ENCODE assay signal across 10 cellular contexts in the genomic region with DNA sequence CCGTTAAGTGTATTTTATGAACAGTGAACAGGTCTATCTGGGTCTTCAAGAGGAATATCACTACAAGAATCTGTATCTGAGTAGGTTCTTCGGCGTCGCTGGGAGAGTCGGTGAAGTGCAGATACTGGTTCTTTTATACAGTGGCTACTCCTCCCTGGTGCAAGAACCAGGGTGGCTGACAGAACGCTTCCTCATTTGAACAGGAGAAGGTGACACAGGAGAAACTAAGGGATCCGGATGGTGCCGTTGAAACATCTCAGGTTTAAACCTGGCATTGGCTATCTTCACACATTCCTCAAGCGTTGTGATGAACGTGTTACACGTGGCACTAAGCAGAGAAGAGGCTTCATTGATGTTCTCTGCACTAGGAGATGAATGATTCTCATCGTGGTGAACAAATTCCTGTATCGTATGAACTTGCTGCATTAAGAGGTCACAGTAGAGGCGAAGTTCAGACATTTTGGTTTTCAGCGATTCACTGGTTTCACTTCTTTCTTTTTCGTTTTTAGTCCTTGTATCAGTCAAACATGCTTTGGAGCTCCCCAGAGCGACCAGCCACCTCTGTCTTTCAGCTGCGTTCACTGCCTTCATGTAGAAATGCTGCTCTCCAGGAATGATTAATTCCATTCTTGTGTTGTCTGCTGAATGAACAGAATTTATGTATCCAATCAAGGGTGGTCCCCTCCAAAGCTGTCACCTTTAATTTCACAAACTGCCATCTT. TPM values are rescaled to one million over a fixed set of nuclear protein-coding genes. Genes with fewer than 3 reads are reported as not detected.
DNase-seq lines count a peak whose midpoint lies in the region; ATAC-seq, FAIRE-seq and TF ChIP-seq lines count a peak whose summit lies in the region.
"Not testable (repeated sequence)": the region's sequence is repeated elsewhere in the genome, so short reads cannot be mapped to it uniquely, and the experiment has no call there.
"Had no signal": no experiment of that assay in that cellular context is flagged by ENCODE, and none has a peak within 500 bp of the region (broad histone marks: within the 10 kb centered on the region; RNA-seq: fewer than 3 reads in every experiment).

No MANE protein-coding gene starts in this region.

- not testable (repeated sequence) for TF ChIP-seq POLR2A in GM12878 (IDR thresholded peaks at IDR 0.05; ENCODE audit: low read depth, low read length); spleen (IDR thresholded peaks at IDR 0.05)

- intact Hi-C loops in A673 (cut with micrococcal nuclease; ENCODE audit: unreplicated experiment); spleen (cut with DNase I; ENCODE audit: low total_unique reads): not testable (repeated sequence)
- intact Hi-C loops in activated B cell treated with CpG ODN at 0.5 μM for 24 hours (cut with micrococcal nuclease) (loop anchor here (1.0 to 2.0 kb wide), 4 partner anchors 10 to 42 kb away; no protein-coding TSS in a partner anchor), GM12878 (cut with micrococcal nuclease; ENCODE audit: unreplicated experiment) (loop anchor here (5.0 kb wide), 1 partner anchor 41 kb away; no protein-coding TSS in a partner anchor)

- POLR2A ChIA-PET in A673 (lab: Charles Lee; ENCODE audit: low non-redundant PET), result not testable (repeated sequence)
- POLR2A ChIA-PET in activated B cell treated with CpG ODN at 0.5 μM for 24 hours (lab: Charles Lee) (interaction anchor here (0.7 to 2.5 kb wide), 14 partner anchors 10 to 81 kb away, joined by 3 to 48 read pairs (median 4); partner anchors contain the start of genes CEACAM21 and DMAC2), GM12878 (lab: Charles Lee) (interaction anchor here (0.6 to 0.8 kb wide), 3 partner anchors 9 to 429 kb away, joined by 3 to 6 read pairs (median 4); no protein-coding TSS in a partner anchor)

- peak overlapping the region; percentile 67 for H3K9ac ChIP-seq in GM12878 (ENCODE audit: control insufficient read depth, insufficient read depth, low read length)

- DNase-seq in A673 (ENCODE audit: low spot score); spleen: not testable (repeated sequence)
- DNase-seq in MV-4-11 (lab: John Stamatoyannopoulos, UW), result peak; percentile 91
- DNase-seq in activated B cell treated with CpG ODN at 0.5 μM for 24 hours, result peak; percentile 37
- DNase-seq in GM12878 (ENCODE audit: low read depth, low spot score), result peak; percentile 55
- peak; percentile 32 to 33 (median 33) for DNase-seq in immature natural killer cell

- peak overlapping the region; percentile 80 for H3K4me2 ChIP-seq in GM12878 (ENCODE audit: control insufficient read depth, insufficient read depth)

- H3K27me3 ChIP-seq in A673 (replicated peaks; ENCODE audit: insufficient read depth, low read depth, low read length, poor library complexity) (peaks cover 94% of the 10 kb centered on the region), spleen (replicated peaks in 1 of 7) (peaks cover 0 to 30% (median 3%) of the 10 kb centered on the region in 7 donors)
- H3K27me3 ChIP-seq in GM12878 (replicated peaks in 1 of 2; ENCODE audit: control insufficient read depth in 2 of 2, insufficient read depth in 2 of 2, low read length in 1 of 2), result not testable (repeated sequence)

- 27% methylated on average over 18 of the region's 18 CpGs for WGBS in GM12878 (ENCODE audit: insufficient coverage, insufficient replicate concordance, low lambda C conversion rate, missing lambda C conversion rate)
- 38 to 52% (median 40%) methylated on average over 18 of the region's 18 CpGs for WGBS in spleen, 5 donors

- not testable (repeated sequence) for BruUV-seq in A673 (replicated peaks; lab: Mats Ljungman, UMichigan); GM12878 (replicated peaks; lab: Mats Ljungman, UMichigan)

- peaks cover 51% of the 10 kb centered on the region for H3K4me1 Mint-ChIP-seq in activated B cell treated with CpG ODN at 0.5 μM for 24 hours
- peaks cover 19 to 36% of the 10 kb centered on the region in 2 donors for H3K4me1 Mint-ChIP-seq in immature natural killer cell

- H3K4me3 ChIP-seq in A673 (ENCODE audit: low read depth, low read length, poor library complexity, severe bottlenecking), result peak overlapping the region; percentile 22
- H3K4me3 ChIP-seq in GM12878, result peak overlapping the region; percentile 47
- peak overlapping the region in 7 of 8 donors; percentile 19 to 66 (median 34) for H3K4me3 ChIP-seq in spleen

- H3K36me3 ChIP-seq in A673 (ENCODE audit: insufficient read depth, low read length, poor library complexity, severe bottlenecking); GM12878 (ENCODE audit: control insufficient read depth in 2 of 2, insufficient read depth in 2 of 2, low read length in 1 of 2); spleen: not testable (repeated sequence)

- H4K20me1 ChIP-seq in GM12878 (ENCODE audit: control insufficient read depth, insufficient read depth), result not testable (repeated sequence)

- TF ChIP-seq RAD21 in GM12878 (IDR thresholded peaks at IDR 0.05; ENCODE audit: insufficient read depth, low read depth, low read length), result not testable (repeated sequence)

- H2AFZ ChIP-seq in GM12878 (ENCODE audit: control insufficient read depth, low read depth, low read length), result peak overlapping the region; percentile 66

- H3K27ac ChIP-seq in A673 (ENCODE audit: low read depth, low read length, poor library complexity, severe bottlenecking), result not testable (repeated sequence)
- peak overlapping the region; percentile 8 for H3K27ac ChIP-seq in GM12878 (ENCODE audit: control insufficient read depth, insufficient read depth)
- peak overlapping the region; percentile 73 to 94 (median 90) for H3K27ac ChIP-seq in spleen

- FAIRE-seq in GM12878 (lab: Jason Lieb, UNC), result peak; percentile 92

- TF ChIP-seq CTCF in A673 (conservative IDR thresholded peaks at IDR 0.05; ENCODE audit: low read depth, low read length); activated B cell treated with CpG ODN at 0.5 μM for 24 hours (IDR thresholded peaks at IDR 0.05); GM12878 (IDR thresholded peaks at IDR 0.05 in 2 of 3, conservative IDR thresholded peaks at IDR 0.05 in 1 of 3; ENCODE audit: control insufficient read depth in 2 of 3, extremely low read depth in 1 of 3, insufficient read depth in 1 of 3, low read depth in 3 of 3, low read length in 3 of 3); spleen (IDR thresholded peaks at IDR 0.05 in 8 of 11, conservative IDR thresholded peaks at IDR 0.05 in 3 of 11): not testable (repeated sequence)

- H3K4me3 Mint-ChIP-seq in activated B cell treated with CpG ODN at 0.5 μM for 24 hours, result peak overlapping the region; percentile 85
- peak overlapping the region; percentile 80 to 86 (median 84) for H3K4me3 Mint-ChIP-seq in immature natural killer cell

- in situ Hi-C loops in GM12878 (cut with MboI), result not testable (repeated sequence)

- H3K27ac Mint-ChIP-seq in activated B cell treated with CpG ODN at 0.5 μM for 24 hours (peak overlapping the region; percentile 98), immature natural killer cell (peak overlapping the region; percentile 61 to 95 (median 86))

- SMC1A ChIA-PET in GM12878 (lab: Charles Lee; ENCODE audit: uncharacterized antibody, unreplicated experiment), result interaction anchor here (1.0 to 1.5 kb wide), 4 partner anchors 9 to 72 kb away, joined by 3 to 5 read pairs (median 4); no protein-coding TSS in a partner anchor

- H3K79me2 ChIP-seq in GM12878 (ENCODE audit: control insufficient read depth, insufficient read depth, low read length), result not testable (repeated sequence)

- RAD21 ChIA-PET in GM12878 (lab: Charles Lee; ENCODE audit: unreplicated experiment), result interaction anchor here (1.1 to 1.2 kb wide), 2 partner anchors 13 to 64 kb away, joined by 4 to 5 read pairs; no protein-coding TSS in a partner anchor

- TF ChIP-seq EP300 in GM12878 (IDR thresholded peaks at IDR 0.05; ENCODE audit: borderline replicate concordance in 1 of 2, control insufficient read depth in 1 of 2, low read depth in 2 of 2, low read length in 2 of 2), result not testable (repeated sequence)

- CTCF ChIA-PET in A673 (lab: Charles Lee), result not testable (repeated sequence)
- CTCF ChIA-PET in activated B cell treated with CpG ODN at 0.5 μM for 24 hours (lab: Charles Lee), result interaction anchor here (0.6 to 1.2 kb wide), 6 partner anchors 10 to 73 kb away, joined by 3 to 7 read pairs (median 4); no protein-coding TSS in a partner anchor
- CTCF ChIA-PET in GM12878 (lab: Yijun Ruan, JAX), result interaction anchor here (0.6 to 1.1 kb wide), 3 partner anchors 11 to 17 kb away, joined by 3 to 4 read pairs (median 3); no protein-coding TSS in a partner anchor

- not testable (repeated sequence) for H3K4me1 ChIP-seq in A673 (ENCODE audit: insufficient read depth, low read length, poor library complexity, severe bottlenecking)
- H3K4me1 ChIP-seq in GM12878 (ENCODE audit: control insufficient read depth, insufficient read depth, low read length) (peaks cover 16% of the 10 kb centered on the region), spleen (peaks cover 8 to 47% (median 36%) of the 10 kb centered on the region in 6 donors)

- H3K27me3 Mint-ChIP-seq in activated B cell treated with CpG ODN at 0.5 μM for 24 hours, result not testable (repeated sequence)
- H3K27me3 Mint-ChIP-seq in immature natural killer cell (ENCODE audit: low read depth in 3 of 3), result peaks cover 2 to 13% (median 8%) of the 10 kb centered on the region in 3 donors

- not testable (repeated sequence) for H3K36me3 Mint-ChIP-seq in activated B cell treated with CpG ODN at 0.5 μM for 24 hours (ENCODE audit: low read depth); immature natural killer cell

- H3K9me3 Mint-ChIP-seq in activated B cell treated with CpG ODN at 0.5 μM for 24 hours, immature natural killer cell: not testable (repeated sequence)

- ATAC-seq in GM18520 (IDR thresholded peaks at IDR 0.05; ENCODE audit: unreplicated experiment), result peak; percentile 28
- ATAC-seq in HG02981 (IDR thresholded peaks at IDR 0.05; ENCODE audit: unreplicated experiment), result peak; percentile 42
- ATAC-seq in activated B cell treated with CpG ODN at 0.5 μM for 24 hours (ENCODE audit: low read depth), result peak; percentile 84
- ATAC-seq in GM12878, result peak; percentile 90

- not testable (repeated sequence) for H3K9me3 ChIP-seq in A673 (ENCODE audit: low read depth, low read length, poor library complexity, severe bottlenecking); GM12878 (replicated peaks; ENCODE audit: control insufficient read depth, insufficient read depth, low read length); spleen

RNA-seq across cellular contexts. Expression of gene CEACAM21, which starts 54.7 kb away (rescaled TPM):
- total RNA-seq in A673 (2021) (4.3 and 6.1 TPM in 2 replicates), activated B cell treated with CpG ODN at 0.5 μM for 24 hours (11.7 and 12.0 TPM in 2 replicates), GM12878 (2014; rRNA removed) (4.6 and 7.0 TPM in 2 replicates), GM12878 (2014; rRNA removed; fragmentation: Illumina TruSeq; extraction: Trizol) (5.4 and 7.2 TPM in 2 replicates), GM12878 (2021) (13.5 and 13.6 TPM in 2 replicates), spleen (10 to 100 TPM; 12.1 to 22.9 (median 20.0) TPM)
- total RNA-seq in GM12878 (2013; cell fraction: nucleolus; rRNA removed), result 11.6 and 13.1 TPM in 2 replicates
- polyA plus RNA-seq in GM12878 (2011; ENCODE audit: low read depth), result 5.9 TPM
- polyA plus RNA-seq in GM12878 (2011; rRNA removed) (1.4 and 2.7 TPM in 2 replicates), GM12878 (2014; fragmentation: Illumina TruSeq; extraction: Trizol) (5.0 and 9.0 TPM in 2 replicates), GM12878 (2014; fragmentation: Nextera tagmentation; extraction: Ambion mirVana) (1 to 10 TPM in 1 of 2 experiments, under 1 TPM in 1; 0.87 to 1.0 TPM), GM12878 (2014; rRNA removed) (10.0 and 12.4 TPM in 2 replicates), GM12878 (2016; fragmentation: Nextera tagmentation; extraction: Ambion mirVana) (10 to 100 TPM; 12.1 to 12.5 TPM), immature natural killer cell (10 to 100 TPM; 16.0 to 44.9 (median 43.7) TPM), spleen (10 to 100 TPM; 10.3 to 21.0 (median 17.4) TPM)
- 5.0 and 5.7 TPM in 2 replicates for polyA plus RNA-seq in GM12878 (2011; cell fraction: cytosol; rRNA removed)
- 6.1 and 7.6 TPM in 2 replicates for polyA plus RNA-seq in GM12878 (2011; cell fraction: nucleus; rRNA removed)
- 21.6 and 37.4 TPM in 2 replicates for polyA plus RNA-seq in GM12878 (2012)
- 1.5 and 5.0 TPM in 2 replicates for polyA minus RNA-seq in GM12878 (2011; rRNA and poly(A)+ RNA removed)
- polyA minus RNA-seq in GM12878 (2011; cell fraction: cytosol; rRNA and poly(A)+ RNA removed), result 3.2 TPM in 1 of 2 replicates, not detected in the other
- 1.7 and 2.0 TPM in 2 replicates for polyA minus RNA-seq in GM12878 (2011; cell fraction: nucleus; rRNA and poly(A)+ RNA removed)
- total RNA-seq: LHCN-M2, PC-9 had no signal

Comparison
In these comparisons a context has a peak if more than half of its experiments do, and no peak if none do; other contexts are left out.
1. ATAC-seq: peak in every context shown above with its lines; median percentile 90 in GM12878; 84 in activated B cell treated with CpG ODN at 0.5 μM for 24 hours; 42 in HG02981; 28 in GM18520.